ENCODE assay signal across 13 cellular contexts in genomic region chr2:232300894-232301387, GRCh38.
A peak's percentile ranks its signal among the peaks of the same experiment; 100 is the strongest.
DNase-seq lines count a peak whose midpoint lies in the region; ATAC-seq, FAIRE-seq and TF ChIP-seq lines count a peak whose summit lies in the region.
"Had no signal": no experiment of that assay in that cellular context is flagged by ENCODE, and none has a peak within 500 bp of the region (broad histone marks: within the 10 kb centered on the region; RNA-seq: fewer than 3 reads in every experiment).

No MANE protein-coding gene starts in this region.

- H3K79me1 ChIP-seq in trophoblast cell (ENCODE audit: low read length) = no peaks in the 10 kb centered on the region

- 22% methylated on average over 6 of the region's 6 CpGs for WGBS in HepG2 (ENCODE audit: low lambda C conversion rate)
- WGBS in trophoblast cell (ENCODE audit: extremely low coverage, insufficient coverage, insufficient read length) = no CpG with 5 or more reads among the region's 6 CpGs

- in situ Hi-C loops in astrocyte of the spinal cord (cut with HindIII; ENCODE audit: low sequenced_read_pairs) (no loop called here), HepG2 (cut with HindIII; ENCODE audit: extremely low pct_ligation_motif_present, low pct_unique_long_range_greater_than_20kb) (no loop called here)

- H3K4me2 ChIP-seq in HepG2 (ENCODE audit: low read depth, low read length) (peak overlapping the region; percentile 32), trophoblast cell (ENCODE audit: low read length) (no peak overlapping the region)

- no peak overlapping the region for H4K8ac ChIP-seq in trophoblast cell (ENCODE audit: low read depth, low read length)

- FAIRE-seq in HepG2 (lab: Jason Lieb, UNC) = peak; percentile 86
- FAIRE-seq: D721Med had no signal

- peaks cover 27% of the 10 kb centered on the region for H3K4me1 ChIP-seq in CD8-positive, alpha-beta T cell (ENCODE audit: insufficient read depth, low read length)
- H3K4me1 ChIP-seq in HepG2 (ENCODE audit: insufficient read depth, low read length) = peaks cover 38% of the 10 kb centered on the region
- no peaks in the 10 kb centered on the region for H3K4me1 ChIP-seq in trophoblast cell (ENCODE audit: control insufficient read depth in 1 of 2, insufficient read depth in 2 of 2, low read length in 2 of 2)
- no peaks in the 10 kb centered on the region for H3K4me1 ChIP-seq in Peyer's patch
- H3K4me1 ChIP-seq in CD8-positive, alpha-beta memory T cell (ENCODE audit: insufficient read depth, low read length) = peaks cover 12% of the 10 kb centered on the region
- H3K4me1 ChIP-seq: ascending aorta had no signal

- DNase-seq in CD8-positive, alpha-beta T cell = no peak
- DNase-seq in HuH-7 (ENCODE audit: low spot score) = peak; percentile 36
- peak; percentile 48 for DNase-seq in astrocyte of the spinal cord (ENCODE audit: low read depth, low spot score)
- peak; percentile 98 for DNase-seq in HepG2 (ENCODE audit: low spot score)
- DNase-seq in trophoblast cell = no peak
- no peak for DNase-seq in Peyer's patch
- DNase-seq in CD8-positive, alpha-beta memory T cell = no peak
- DNase-seq: MM.1S, T-cell had no signal

- no TSS peak for BruUV-seq in HepG2 (replicated peaks; lab: Mats Ljungman, UMichigan)

- no peak overlapping the region for H2BK12ac ChIP-seq in trophoblast cell (ENCODE audit: low read length)

- H3K36me3 Mint-ChIP-seq in CD8-positive, alpha-beta T cell = peaks cover 43% of the 10 kb centered on the region
- H3K36me3 Mint-ChIP-seq in CD8-positive, alpha-beta memory T cell = peaks cover 11 to 41% (median 17%) of the 10 kb centered on the region in 3 donors

- H3K18ac ChIP-seq in trophoblast cell (ENCODE audit: low read length) = no peak overlapping the region

- no peaks in the 10 kb centered on the region for H3K79me2 ChIP-seq in HepG2 (ENCODE audit: insufficient read depth, low read length)
- no peaks in the 10 kb centered on the region for H3K79me2 ChIP-seq in trophoblast cell (ENCODE audit: control insufficient read depth, insufficient read depth, low read length, poor library complexity)

- H2BK5ac ChIP-seq in trophoblast cell (ENCODE audit: low read depth, low read length, poor library complexity) = no peak overlapping the region

- peak; percentile 44 for ATAC-seq in CD8-positive, alpha-beta T cell
- ATAC-seq in HepG2 = peak; percentile 93
- no peak for ATAC-seq in HG03571 (IDR thresholded peaks at IDR 0.05; ENCODE audit: unreplicated experiment)

- H3K27me3 Mint-ChIP-seq in CD8-positive, alpha-beta T cell (ENCODE audit: low read depth) = no peaks in the 10 kb centered on the region
- H3K27me3 Mint-ChIP-seq in CD8-positive, alpha-beta memory T cell = peaks cover 0 to 3% of the 10 kb centered on the region in 2 donors
- H3K27me3 Mint-ChIP-seq: T-cell had no signal

- no peak for TF ChIP-seq CTCF in CD8-positive, alpha-beta T cell (IDR thresholded peaks at IDR 0.05)
- TF ChIP-seq CTCF in astrocyte of the spinal cord (IDR thresholded peaks at IDR 0.05; ENCODE audit: low read depth, low read length) (no peak), HepG2 (CRISPR knock-in tag; IDR thresholded peaks at IDR 0.05) (peak; percentile 26; the same call in 1 of the 2 replicates), Peyer's patch (IDR thresholded peaks at IDR 0.05) (peak in 3 of 6 experiments; percentile 28 to 37 (median 35))

- H4K12ac ChIP-seq in trophoblast cell (ENCODE audit: low read depth, low read length) = no peak overlapping the region

- H4K20me1 ChIP-seq in HepG2 (ENCODE audit: insufficient read depth, low read length) = no peaks in the 10 kb centered on the region

- intact Hi-C loops in CD8-positive, alpha-beta T cell (cut with DNase I, micrococcal nuclease) = loop anchor here in 1 of 2 experiments (2.0 kb wide), 1 partner anchor 14 kb away; no protein-coding TSS in a partner anchor
- intact Hi-C loops in HepG2 (cut with micrococcal nuclease; ENCODE audit: unreplicated experiment) = no loop called here

- peaks cover 33% of the 10 kb centered on the region for H3K4me1 Mint-ChIP-seq in CD8-positive, alpha-beta T cell (ENCODE audit: low read depth)
- H3K4me1 Mint-ChIP-seq in CD8-positive, alpha-beta memory T cell = peaks cover 18 to 20% (median 20%) of the 10 kb centered on the region in 3 donors

- H3K27ac Mint-ChIP-seq in CD8-positive, alpha-beta T cell = peak overlapping the region; percentile 39
- peak overlapping the region in 2 of 8 donors; percentile 28 to 41 for H3K27ac Mint-ChIP-seq in CD8-positive, alpha-beta memory T cell

- no peak overlapping the region for H3K4me3 Mint-ChIP-seq in CD8-positive, alpha-beta T cell
- no peak overlapping the region for H3K4me3 Mint-ChIP-seq in CD8-positive, alpha-beta memory T cell
- H3K4me3 Mint-ChIP-seq: T-cell had no signal

- no peak overlapping the region for H2AK5ac ChIP-seq in trophoblast cell (ENCODE audit: low read length)

- no peak overlapping the region for H2AFZ ChIP-seq in HepG2 (ENCODE audit: low read length)
- no peak overlapping the region for H2AFZ ChIP-seq in trophoblast cell (ENCODE audit: insufficient read depth, low read length, poor library complexity)

- TF ChIP-seq RAD21 in HepG2 (CRISPR knock-in tag; IDR thresholded peaks at IDR 0.05) = no peak

- H3K4me3 ChIP-seq in CD8-positive, alpha-beta T cell (ENCODE audit: low read depth, low read length) = no peak overlapping the region
- no peak overlapping the region for H3K4me3 ChIP-seq in astrocyte of the spinal cord (ENCODE audit: low read depth, low read length)
- no peak overlapping the region for H3K4me3 ChIP-seq in HepG2 (replicated peaks in 1 of 3; ENCODE audit: insufficient read depth in 1 of 3, low read depth in 2 of 3, low read length in 3 of 3)
- H3K4me3 ChIP-seq in trophoblast cell (ENCODE audit: low read depth, low read length) = no peak overlapping the region
- no peak overlapping the region for H3K4me3 ChIP-seq in Peyer's patch
- H3K4me3 ChIP-seq in CD8-positive, alpha-beta memory T cell (ENCODE audit: low read length) = no peak overlapping the region
- H3K4me3 ChIP-seq: ascending aorta, skin epidermis had no signal

- H3K9me3 ChIP-seq in CD8-positive, alpha-beta T cell (ENCODE audit: low read length) = no peaks in the 10 kb centered on the region
- H3K9me3 ChIP-seq in HepG2 (ENCODE audit: low read length) (no peaks in the 10 kb centered on the region), trophoblast cell (ENCODE audit: insufficient read depth, low read depth, low read length) (peaks cover 3% of the 10 kb centered on the region), Peyer's patch (no peaks in the 10 kb centered on the region)
- H3K9me3 ChIP-seq in CD8-positive, alpha-beta memory T cell (ENCODE audit: low read length) = no peaks in the 10 kb centered on the region
- H3K9me3 ChIP-seq: ascending aorta had no signal

- no peaks in the 10 kb centered on the region for H3K9me3 Mint-ChIP-seq in CD8-positive, alpha-beta T cell
- peaks cover 0 to 2% (median 0%) of the 10 kb centered on the region in 5 donors for H3K9me3 Mint-ChIP-seq in CD8-positive, alpha-beta memory T cell
- H3K9me3 Mint-ChIP-seq: T-cell had no signal

- H2BK120ac ChIP-seq in trophoblast cell (ENCODE audit: insufficient read depth, low read length, poor library complexity) = no peak overlapping the region

- H3K27me3 ChIP-seq in CD8-positive, alpha-beta T cell (ENCODE audit: insufficient read depth, low read length) = no peaks in the 10 kb centered on the region
- H3K27me3 ChIP-seq in HepG2 (ENCODE audit: control insufficient read depth in 1 of 2, insufficient read depth in 2 of 2, low read length in 2 of 2) (no peaks in the 10 kb centered on the region), trophoblast cell (ENCODE audit: insufficient read depth, low read length) (no peaks in the 10 kb centered on the region), Peyer's patch (no peaks in the 10 kb centered on the region)
- no peaks in the 10 kb centered on the region for H3K27me3 ChIP-seq in CD8-positive, alpha-beta memory T cell (ENCODE audit: insufficient read depth, low read length, poor library complexity, severe bottlenecking)
- H3K27me3 ChIP-seq: ascending aorta had no signal

- H4K91ac ChIP-seq in trophoblast cell (ENCODE audit: low read depth, low read length) = no peak overlapping the region

- no peak overlapping the region for H3K9ac ChIP-seq in HepG2 (ENCODE audit: insufficient read depth, low read depth, low read length)
- no peak overlapping the region for H3K9ac ChIP-seq in trophoblast cell (ENCODE audit: low read length)

- CTCF ChIA-PET in CD8-positive, alpha-beta T cell (lab: Charles Lee) = interaction anchor here (1.8 to 3.0 kb wide), 2 partner anchors 8 to 11 kb away, joined by 7 to 10 read pairs; no protein-coding TSS in a partner anchor
- CTCF ChIA-PET in HepG2 (lab: Yijun Ruan, JAX; ENCODE audit: low intra/inter-chr PET ratio, low total read pairs) = interaction anchor here (0.8 kb wide), 1 partner anchor 26 kb away, joined by 3 read pairs; no protein-coding TSS in a partner anchor
- CTCF ChIA-PET in CD8-positive, alpha-beta memory T cell (lab: Charles Lee) = interaction anchor here (1.2 kb wide), 2 partner anchors 11 to 25 kb away, joined by 3 to 4 read pairs; no protein-coding TSS in a partner anchor

- TF ChIP-seq POLR2A in HepG2 (IDR thresholded peaks at IDR 0.05; ENCODE audit: insufficient read depth in 1 of 2, low read depth in 2 of 2, low read length in 2 of 2) (no peak), Peyer's patch (IDR thresholded peaks at IDR 0.05) (no peak)

- H3K4ac ChIP-seq in trophoblast cell (ENCODE audit: low read depth, low read length) = no peak overlapping the region

- POLR2A ChIA-PET in CD8-positive, alpha-beta T cell (lab: Charles Lee) = interaction anchor here (0.6 to 2.0 kb wide), 3 partner anchors 9 to 18 kb away, joined by 3 to 7 read pairs (median 5); no protein-coding TSS in a partner anchor
- POLR2A ChIA-PET in HepG2 (lab: Yijun Ruan, JAX) = no interaction called here
- POLR2A ChIA-PET in CD8-positive, alpha-beta memory T cell (lab: Charles Lee) = no interaction called here

- TF ChIP-seq EP300 in HepG2 (IDR thresholded peaks at IDR 0.05; ENCODE audit: low read depth in 2 of 2, low read length in 2 of 2) = peak; percentile 71 to 81; a peak in 2 of 4 replicates
- TF ChIP-seq EP300 in HepG2 (CRISPR knock-in tag; IDR thresholded peaks at IDR 0.05; ENCODE audit: borderline replicate concordance) = peak; percentile 56; the same call in 1 of the 2 replicates

- no peak overlapping the region for H3K23ac ChIP-seq in trophoblast cell (ENCODE audit: low read length)

- H3K36me3 ChIP-seq in CD8-positive, alpha-beta T cell (ENCODE audit: insufficient read depth, low read length) = no peaks in the 10 kb centered on the region
- H3K36me3 ChIP-seq in HepG2 (replicated peaks in 1 of 2; ENCODE audit: control insufficient read depth in 1 of 2, insufficient read depth in 2 of 2, low read length in 2 of 2) = peaks cover 1 to 6% of the 10 kb centered on the region in 2 experiments; a peak in 2 of 5 replicates
- H3K36me3 ChIP-seq in trophoblast cell (ENCODE audit: control insufficient read depth in 1 of 2, insufficient read depth in 2 of 2, low read length in 2 of 2) = peaks cover 0 to 2% of the 10 kb centered on the region in 2 experiments
- H3K36me3 ChIP-seq in Peyer's patch = no peaks in the 10 kb centered on the region
- H3K36me3 ChIP-seq in CD8-positive, alpha-beta memory T cell (ENCODE audit: insufficient read depth, low read length) = peaks cover 11% of the 10 kb centered on the region

- H3K14ac ChIP-seq in trophoblast cell (ENCODE audit: low read length) = no peak overlapping the region

- no peak overlapping the region for H3K27ac ChIP-seq in CD8-positive, alpha-beta T cell (ENCODE audit: low read depth, low read length)
- peak overlapping the region; percentile 73 for H3K27ac ChIP-seq in HepG2 (ENCODE audit: extremely low read length, insufficient read depth, low read length)
- H3K27ac ChIP-seq in trophoblast cell (ENCODE audit: low read depth, low read length) = no peak overlapping the region
- H3K27ac ChIP-seq in Peyer's patch = no peak overlapping the region
- no peak overlapping the region for H3K27ac ChIP-seq in CD8-positive, alpha-beta memory T cell (ENCODE audit: low read depth, low read length)
- H3K27ac ChIP-seq: ascending aorta, skin epidermis had no signal

Comparison
In these comparisons a context has a peak if more than half of its experiments do, and no peak if none do; other contexts are left out.
1. DNase-seq: peak in HuH-7 (single experiment), astrocyte of the spinal cord (single experiment) and HepG2 (single experiment); none in CD8-positive, alpha-beta T cell (0 of 7), trophoblast cell (0 of 2), Peyer's patch (0 of 3) and CD8-positive, alpha-beta memory T cell (0 of 5).